In the genomic region with DNA sequence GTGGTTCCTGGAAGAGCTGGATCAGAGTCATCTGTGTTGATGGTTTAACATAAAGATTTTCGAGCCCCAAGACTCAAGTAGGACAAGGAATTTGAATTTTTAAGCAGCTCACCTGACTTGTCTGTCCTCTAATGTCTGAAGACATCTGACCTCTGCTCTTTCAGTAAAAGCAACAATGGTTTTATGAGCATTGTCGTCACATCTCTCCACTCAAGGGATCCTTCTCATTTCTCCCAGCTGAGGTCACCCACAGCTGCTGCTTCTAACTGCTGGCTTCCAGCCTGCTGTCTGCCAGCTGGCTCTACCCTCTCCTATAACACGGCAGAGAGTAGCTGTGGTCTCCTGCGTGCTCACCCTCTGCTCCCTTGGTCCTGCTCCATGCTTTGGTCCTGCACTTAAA, we compare ENCODE assay signal across 9 cellular contexts. TPM values are rescaled to one million over a fixed set of nuclear protein-coding genes. Genes with fewer than 3 reads are reported as not detected.
DNase-seq lines count a peak whose midpoint lies in the region; ATAC-seq, FAIRE-seq and TF ChIP-seq lines count a peak whose summit lies in the region.
"Had no signal": no experiment of that assay in that cellular context is flagged by ENCODE, and none has a peak within 500 bp of the region (broad histone marks: within the 10 kb centered on the region; RNA-seq: fewer than 3 reads in every experiment).

No MANE protein-coding gene starts in this region.

- no peak for TF ChIP-seq CTCF in retinal pigment epithelial cell (conservative IDR thresholded peaks at IDR 0.05; ENCODE audit: low read depth, low read length)

- peaks cover 25% of the 10 kb centered on the region for H3K27me3 Mint-ChIP-seq in activated CD4-positive, alpha-beta T cell treated with anti-CD3 and anti-CD28 coated beads, Interleukin-2, amount 10 ng/mL, durations not matched to agents 24 days and 14 days
- H3K27me3 Mint-ChIP-seq in activated CD4-positive, alpha-beta T cell treated with anti-CD3 and anti-CD28 coated beads for 36 hours = peaks cover 12% of the 10 kb centered on the region

- FAIRE-seq in frontal cortex (lab: Jason Lieb, UNC) = no peak

- POLR2A ChIA-PET in activated CD4-positive, alpha-beta T cell treated with anti-CD3 and anti-CD28 coated beads for 36 hours (lab: Charles Lee) = no interaction called here

- no peak for DNase-seq in activated CD4-positive, alpha-beta T cell treated with anti-CD3 and anti-CD28 coated beads, Interleukin-2, amount 10 ng/mL, durations not matched to agents 24 days and 14 days
- no peak for DNase-seq in activated CD4-positive, alpha-beta T cell treated with anti-CD3 and anti-CD28 coated beads for 36 hours
- DNase-seq in SHP77 (lab: John Stamatoyannopoulos, UW) (peak; percentile 95 to 96), frontal cortex (ENCODE audit: low spot score in 2 of 2) (peak; percentile 13 to 24), retinal pigment epithelial cell (ENCODE audit: low read depth) (peak; percentile 76), HuH-7.5 (ENCODE audit: low spot score) (no peak)
- DNase-seq in stimulated activated naive CD4-positive, alpha-beta T cell treated with Interleukin-2 at 50 U/mL for 16 hours (lab: John Stamatoyannopoulos, UW) = no peak

- ATAC-seq in activated CD4-positive, alpha-beta T cell treated with anti-CD3 and anti-CD28 coated beads for 36 hours = no peak
- ATAC-seq in GM21447 (IDR thresholded peaks at IDR 0.05; ENCODE audit: unreplicated experiment) = no peak

- peaks cover 3% of the 10 kb centered on the region for H3K4me1 Mint-ChIP-seq in activated CD4-positive, alpha-beta T cell treated with anti-CD3 and anti-CD28 coated beads, Interleukin-2, amount 10 ng/mL, durations not matched to agents 24 days and 14 days
- no peaks in the 10 kb centered on the region for H3K4me1 Mint-ChIP-seq in activated CD4-positive, alpha-beta T cell treated with anti-CD3 and anti-CD28 coated beads for 36 hours

- CTCF ChIA-PET in activated CD4-positive, alpha-beta T cell treated with anti-CD3 and anti-CD28 coated beads for 36 hours (lab: Charles Lee) = interaction anchor here (0.6 kb wide), 1 partner anchor 1713 kb away, joined by 3 read pairs; no protein-coding TSS in a partner anchor

- no peaks in the 10 kb centered on the region for H3K36me3 Mint-ChIP-seq in activated CD4-positive, alpha-beta T cell treated with anti-CD3 and anti-CD28 coated beads, Interleukin-2, amount 10 ng/mL, durations not matched to agents 24 days and 14 days (ENCODE audit: low read depth)
- H3K36me3 Mint-ChIP-seq in activated CD4-positive, alpha-beta T cell treated with anti-CD3 and anti-CD28 coated beads for 36 hours (ENCODE audit: low read depth) = peaks cover 2% of the 10 kb centered on the region

- no peak overlapping the region for H3K4me3 ChIP-seq in retinal pigment epithelial cell (ENCODE audit: low read length)
- H3K4me3 ChIP-seq: BLaER1 had no signal

- peak overlapping the region; percentile 32 for H3K27ac Mint-ChIP-seq in activated CD4-positive, alpha-beta T cell treated with anti-CD3 and anti-CD28 coated beads, Interleukin-2, amount 10 ng/mL, durations not matched to agents 24 days and 14 days
- H3K27ac Mint-ChIP-seq in activated CD4-positive, alpha-beta T cell treated with anti-CD3 and anti-CD28 coated beads for 36 hours = no peak overlapping the region

- H3K4me3 Mint-ChIP-seq in activated CD4-positive, alpha-beta T cell treated with anti-CD3 and anti-CD28 coated beads, Interleukin-2, amount 10 ng/mL, durations not matched to agents 24 days and 14 days = no peak overlapping the region
- H3K4me3 Mint-ChIP-seq in activated CD4-positive, alpha-beta T cell treated with anti-CD3 and anti-CD28 coated beads for 36 hours = no peak overlapping the region

- no peaks in the 10 kb centered on the region for H3K9me3 Mint-ChIP-seq in activated CD4-positive, alpha-beta T cell treated with anti-CD3 and anti-CD28 coated beads, Interleukin-2, amount 10 ng/mL, durations not matched to agents 24 days and 14 days
- H3K9me3 Mint-ChIP-seq in activated CD4-positive, alpha-beta T cell treated with anti-CD3 and anti-CD28 coated beads for 36 hours (ENCODE audit: low read depth) = no peaks in the 10 kb centered on the region

- intact Hi-C loops in activated CD4-positive, alpha-beta T cell treated with anti-CD3 and anti-CD28 coated beads, Interleukin-2, amount 10 ng/mL, durations not matched to agents 24 days and 14 days (cut with micrococcal nuclease) = loop anchor here (5.0 to 10.0 kb wide), 2 partner anchors 112 to 309 kb away; no protein-coding TSS in a partner anchor
- intact Hi-C loops in activated CD4-positive, alpha-beta T cell treated with anti-CD3 and anti-CD28 coated beads for 36 hours (cut with DNase I, micrococcal nuclease) = loop anchor here in 1 of 2 experiments (2.0 kb wide), 1 partner anchor 113 kb away; no protein-coding TSS in a partner anchor

RNA-seq across cellular contexts. Expression of a gene that starts 24.7 kb away (rescaled TPM):
- 134 and 139 TPM in 2 replicates for total RNA-seq in activated CD4-positive, alpha-beta T cell treated with anti-CD3 and anti-CD28 coated beads, Interleukin-2, amount 10 ng/mL, durations not matched to agents 24 days and 14 days
- total RNA-seq in activated CD4-positive, alpha-beta T cell treated with anti-CD3 and anti-CD28 coated beads for 36 hours = 100 to 1,000 TPM in 1 of 2 experiments, 10 to 100 TPM in 1; 96.0 to 101 TPM
- 206 TPM for total RNA-seq in frontal cortex

Comparison
In these comparisons a context has a peak if more than half of its experiments do, and no peak if none do; other contexts are left out.
1. DNase-seq: peak in SHP77 (2 of 2), frontal cortex (2 of 2) and retinal pigment epithelial cell (single experiment); none in activated CD4-positive, alpha-beta T cell treated with anti-CD3 and anti-CD28 coated beads, Interleukin-2, amount 10 ng/mL, durations not matched to agents 24 days and 14 days (single experiment), activated CD4-positive, alpha-beta T cell treated with anti-CD3 and anti-CD28 coated beads for 36 hours (single experiment), stimulated activated naive CD4-positive, alpha-beta T cell treated with Interleukin-2 at 50 U/mL for 16 hours (single experiment) and HuH-7.5 (single experiment).